Comparison of ENCODE assay signal across 13 cellular contexts in the genomic region with DNA sequence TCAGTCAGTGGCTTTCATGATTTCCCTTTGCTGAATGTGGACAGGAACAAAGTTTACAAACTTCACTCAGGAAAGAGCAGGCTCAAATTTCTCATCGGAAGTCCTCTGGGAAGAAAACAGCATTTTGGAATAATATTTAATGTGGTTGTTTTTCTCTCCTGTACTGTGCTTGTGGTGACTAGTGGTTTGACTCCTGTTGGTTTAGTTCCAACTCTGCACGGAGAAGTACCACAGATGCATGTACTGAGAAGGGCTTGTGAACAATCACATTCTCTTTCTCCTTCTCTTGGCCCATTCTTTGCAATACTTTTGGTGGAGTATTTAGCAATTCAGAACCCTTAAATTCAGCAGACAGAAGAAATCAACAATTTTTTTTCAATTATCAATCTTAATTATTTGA. TPM values are rescaled to one million over a fixed set of nuclear protein-coding genes. Genes with fewer than 3 reads are reported as not detected.
A peak's percentile ranks its signal among the peaks of the same experiment; 100 is the strongest.
DNase-seq lines count a peak whose midpoint lies in the region; ATAC-seq lines count a peak whose summit lies in the region.
"Had no signal": no experiment of that assay in that cellular context is flagged by ENCODE, and none has a peak within 500 bp of the region (broad histone marks: within the 10 kb centered on the region; RNA-seq: fewer than 3 reads in every experiment).

No MANE protein-coding gene starts in this region.

- DNase-seq in NCI-H2107 treated with DMSO at 0.1 percent for 48 hours (lab: John Stamatoyannopoulos, UW; ENCODE audit: unreplicated experiment) (peak; percentile 29), NCI-H2107 (lab: John Stamatoyannopoulos, UW) (no peak), astrocyte of the hippocampus (ENCODE audit: low read depth, low spot score) (peak; percentile 83), left ventricle myocardium superior (no peak), stromal cell of bone marrow (ENCODE audit: low read depth) (peak; percentile 24), KBM-7 (no peak), activated gamma-delta T cell treated with Interleukin-2 at 50 U/mL for 16 hours (no peak)
- DNase-seq: activated CD4-positive, alpha-beta T cell treated with anti-CD3 and anti-CD28 coated beads for 36 hours; foreskin keratinocyte; naive B cell; PC-3; spleen had no signal

- peak; percentile 77 for ATAC-seq in left ventricle myocardium superior
- no peak for ATAC-seq in HG02571 (IDR thresholded peaks at IDR 0.05; ENCODE audit: unreplicated experiment)
- ATAC-seq: activated CD4-positive, alpha-beta T cell treated with anti-CD3 and anti-CD28 coated beads for 36 hours; foreskin keratinocyte; PC-3 had no signal

- in situ Hi-C loops in KBM-7 (cut with MboI; ENCODE audit: low pct_unique_long_range_greater_than_20kb, low sequenced_read_pairs): no loop called here

- intact Hi-C loops in left ventricle myocardium superior (cut with micrococcal nuclease): no loop called here

RNA-seq across cellular contexts. Expression of a gene that starts 13.3 kb away (rescaled TPM):
- 68.4 TPM for total RNA-seq in left ventricle myocardium superior
- total RNA-seq: activated CD4-positive, alpha-beta T cell treated with anti-CD3 and anti-CD28 coated beads for 36 hours had no signal

Comparison
In these comparisons a context has a peak if more than half of its experiments do, and no peak if none do; other contexts are left out.
1. DNase-seq: peak in NCI-H2107 treated with DMSO at 0.1 percent for 48 hours (single experiment), astrocyte of the hippocampus (single experiment) and stromal cell of bone marrow (single experiment); none in NCI-H2107 (single experiment), left ventricle myocardium superior (single experiment), KBM-7 (single experiment) and activated gamma-delta T cell treated with Interleukin-2 at 50 U/mL for 16 hours (single experiment).